In genomic region chr13:24868874-24869273, GRCh38 we compare ENCODE assay signal across 20 cellular contexts.
DNase-seq lines count a peak whose midpoint lies in the region; ATAC-seq, FAIRE-seq and TF ChIP-seq lines count a peak whose summit lies in the region.
"Had no signal": no experiment of that assay in that cellular context is flagged by ENCODE, and none has a peak within 500 bp of the region (broad histone marks: within the 10 kb centered on the region; RNA-seq: fewer than 3 reads in every experiment).

No MANE protein-coding gene starts in this region.

- H3K27ac ChIP-seq in keratinocyte (ENCODE audit: control insufficient read depth, insufficient read depth, low read length) (no peak overlapping the region), upper lobe of right lung (peak overlapping the region; percentile 58)
- H3K27ac ChIP-seq: BLaER1 treated with 17β-estradiol and CSF1 and Interleukin-3, amounts not matched to agents 10 nM and 100 nM; RWPE1; SK-N-MC had no signal

- peak overlapping the region; percentile 31 for H3K4me3 Mint-ChIP-seq in T-helper 17 cell
- H3K4me3 Mint-ChIP-seq: CD8-positive, alpha-beta T cell; H9 had no signal

- peak overlapping the region; percentile 2 for H2AFZ ChIP-seq in keratinocyte (ENCODE audit: control insufficient read depth, low read length)

- TF ChIP-seq CTCF in keratinocyte (optimal IDR thresholded peaks at IDR 0.05 in 1 of 3, IDR thresholded peaks at IDR 0.05 in 1 of 3, conservative IDR thresholded peaks at IDR 0.05 in 1 of 3; ENCODE audit: extremely low read depth in 1 of 3, insufficient read depth in 2 of 3, low read length in 3 of 3) (no peak), upper lobe of right lung (IDR thresholded peaks at IDR 0.05) (no peak)

- peaks cover 46% of the 10 kb centered on the region for H3K27me3 Mint-ChIP-seq in T-helper 17 cell

- H3K27ac Mint-ChIP-seq in T-helper 17 cell = no peak overlapping the region
- H3K27ac Mint-ChIP-seq: CD8-positive, alpha-beta T cell; H9 had no signal

- peaks cover 2% of the 10 kb centered on the region for H3K4me1 ChIP-seq in keratinocyte (ENCODE audit: control insufficient read depth, extremely low read depth, insufficient read depth, low read length)
- no peaks in the 10 kb centered on the region for H3K4me1 ChIP-seq in upper lobe of right lung

- no peaks in the 10 kb centered on the region for H4K20me1 ChIP-seq in keratinocyte (ENCODE audit: control insufficient read depth, extremely low read depth, insufficient read depth, low read length)
- H4K20me1 ChIP-seq: BLaER1 treated with 17β-estradiol and CSF1 and Interleukin-3, amounts not matched to agents 10 nM and 100 nM had no signal

- H3K9me1 ChIP-seq in keratinocyte (ENCODE audit: control insufficient read depth, extremely low read depth, insufficient read depth, low read length) = no peaks in the 10 kb centered on the region

- dilution Hi-C loops in keratinocyte (cut with MboI; ENCODE audit: extremely low pct_ligation_motif_present, low sequenced_read_pairs) = no loop called here

- no peak overlapping the region for H3K4me3 ChIP-seq in keratinocyte (ENCODE audit: control insufficient read depth in 2 of 3, extremely low read depth in 1 of 3, insufficient read depth in 2 of 3, low read depth in 1 of 3, low read length in 3 of 3)
- no peak overlapping the region for H3K4me3 ChIP-seq in upper lobe of right lung
- H3K4me3 ChIP-seq: BLaER1 treated with 17β-estradiol and CSF1 and Interleukin-3, amounts not matched to agents 10 nM and 100 nM; SK-N-MC had no signal

- peaks cover 2% of the 10 kb centered on the region for H3K4me1 Mint-ChIP-seq in T-helper 17 cell
- H3K4me1 Mint-ChIP-seq: H9 had no signal

- H3K36me3 Mint-ChIP-seq in T-helper 17 cell (ENCODE audit: low read depth) = peaks cover 2% of the 10 kb centered on the region
- H3K36me3 Mint-ChIP-seq: CD8-positive, alpha-beta T cell had no signal

- no peaks in the 10 kb centered on the region for H3K27me3 ChIP-seq in keratinocyte (ENCODE audit: control insufficient read depth, extremely low read depth, insufficient read depth, low read length)
- no peaks in the 10 kb centered on the region for H3K27me3 ChIP-seq in upper lobe of right lung
- H3K27me3 ChIP-seq: BLaER1 treated with 17β-estradiol and CSF1 and Interleukin-3, amounts not matched to agents 10 nM and 100 nM had no signal

- H3K4me2 ChIP-seq in keratinocyte (ENCODE audit: control insufficient read depth, extremely low read depth, insufficient read depth, low read depth, low read length) = no peak overlapping the region

- peak; percentile 41 for DNase-seq in NCI-H2107 treated with DMSO at 0.1 percent for 48 hours (lab: John Stamatoyannopoulos, UW; ENCODE audit: unreplicated experiment)
- no peak for DNase-seq in NCI-H2107 (lab: John Stamatoyannopoulos, UW)
- DNase-seq in T-helper 17 cell = no peak
- no peak for DNase-seq in keratinocyte (ENCODE audit: low read depth, low spot score)
- no peak for DNase-seq in upper lobe of right lung
- no peak for DNase-seq in GM19239 (ENCODE audit: insufficient read length, low spot score)
- DNase-seq: 8988T; CD8-positive, alpha-beta T cell; H9; NCI-H1436 treated with DMSO at 0.1 percent for 48 hours; NCI-H526; SHP77 treated with DMSO at 0.1 percent for 48 hours; SW 1271 had no signal

- H3K9ac ChIP-seq in keratinocyte (ENCODE audit: control insufficient read depth, extremely low read depth, insufficient read depth, low read length) = no peak overlapping the region
- H3K9ac ChIP-seq: BLaER1 treated with 17β-estradiol and CSF1 and Interleukin-3, amounts not matched to agents 10 nM and 100 nM had no signal

- ATAC-seq in T-helper 17 cell (no peak), upper lobe of right lung (peak; percentile 53), GM18519 (IDR thresholded peaks at IDR 0.05; ENCODE audit: low FRiP score, unreplicated experiment) (no peak), GM21723 (IDR thresholded peaks at IDR 0.05; ENCODE audit: unreplicated experiment) (no peak)
- ATAC-seq: CD8-positive, alpha-beta T cell had no signal

- H3K9me3 ChIP-seq in T-helper 17 cell (ENCODE audit: control insufficient read depth, low read length, poor library complexity, severe bottlenecking) (no peaks in the 10 kb centered on the region), keratinocyte (ENCODE audit: control insufficient read depth, low read depth, low read length) (no peaks in the 10 kb centered on the region), upper lobe of right lung (no peaks in the 10 kb centered on the region)
- H3K9me3 ChIP-seq: BLaER1 treated with 17β-estradiol and CSF1 and Interleukin-3, amounts not matched to agents 10 nM and 100 nM had no signal

- no peaks in the 10 kb centered on the region for H3K79me2 ChIP-seq in keratinocyte (ENCODE audit: control insufficient read depth, insufficient read depth, low read length)

- H3K36me3 ChIP-seq in keratinocyte (ENCODE audit: control insufficient read depth in 2 of 2, extremely low read depth in 1 of 2, insufficient read depth in 2 of 2, low read length in 2 of 2) (no peaks in the 10 kb centered on the region), upper lobe of right lung (no peaks in the 10 kb centered on the region)
- H3K36me3 ChIP-seq: BLaER1 treated with 17β-estradiol and CSF1 and Interleukin-3, amounts not matched to agents 10 nM and 100 nM had no signal

- intact Hi-C loops in upper lobe of right lung (cut with DNase I) = no loop called here

- no peak for FAIRE-seq in keratinocyte (lab: Jason Lieb, UNC)
- no peak for FAIRE-seq in GM19239 (lab: Jason Lieb, UNC)
- FAIRE-seq: G401.6, GM18507 had no signal
